8 cellular contexts compared by ENCODE assay signal in the genomic region with DNA sequence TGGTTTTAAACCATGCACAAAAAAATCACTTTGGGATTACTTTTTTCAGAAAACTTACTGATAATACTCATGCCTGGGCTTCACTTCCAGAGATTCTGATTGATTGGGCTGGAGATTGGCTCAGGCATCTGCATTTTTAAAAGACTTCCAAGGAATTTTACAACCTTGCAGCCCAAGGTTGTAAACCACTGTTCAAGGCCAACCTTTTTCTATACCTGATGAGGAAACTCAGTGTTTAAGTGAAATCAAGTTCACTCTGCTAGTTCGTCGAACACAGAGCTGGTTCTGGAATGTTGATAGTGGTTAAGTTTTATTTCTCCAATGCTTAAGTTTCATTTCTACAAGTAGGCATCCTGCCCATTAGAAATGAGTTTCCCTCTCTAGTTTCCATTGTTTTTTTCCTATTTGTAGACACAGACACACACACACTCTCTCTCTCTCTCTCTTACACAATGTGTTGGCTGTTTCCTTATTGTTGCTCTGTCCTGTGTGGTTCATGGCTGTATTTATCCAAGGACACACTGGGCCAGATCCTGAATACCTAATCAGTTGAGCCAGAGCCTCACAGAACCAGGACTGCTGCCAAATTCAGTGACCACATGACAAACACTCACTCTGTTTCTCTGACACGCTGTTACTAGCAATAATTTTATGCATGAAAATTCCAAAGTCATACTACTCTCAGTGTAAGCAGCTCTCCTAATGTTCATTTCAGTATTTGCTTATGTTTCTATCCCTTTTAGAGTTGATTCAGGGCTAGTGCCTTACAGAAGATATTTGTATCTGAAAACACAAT. TPM values are rescaled to one million over a fixed set of nuclear protein-coding genes. Genes with fewer than 3 reads are reported as not detected.
DNase-seq lines count a peak whose midpoint lies in the region; ATAC-seq, FAIRE-seq and TF ChIP-seq lines count a peak whose summit lies in the region.

No MANE protein-coding gene starts in this region.

- H3K9me3 ChIP-seq in pancreas: no peaks in the 10 kb centered on the region

- H3K36me3 Mint-ChIP-seq in CD14-positive monocyte: no peaks in the 10 kb centered on the region

- H3K4me1 ChIP-seq in pancreas: peaks cover 21 to 31% (median 24%) of the 10 kb centered on the region in 3 donors

- no peaks in the 10 kb centered on the region for H3K27me3 ChIP-seq in pancreas

- H3K4me3 ChIP-seq in fibroblast of the aortic adventitia (ENCODE audit: low read depth, low read length): peak overlapping the region; percentile 13
- peak overlapping the region in 1 of 4 donors; percentile 5 for H3K4me3 ChIP-seq in pancreas

- TF ChIP-seq CTCF in CD14-positive monocyte (IDR thresholded peaks at IDR 0.05): no peak
- no peak for TF ChIP-seq CTCF in RWPE1 (conservative IDR thresholded peaks at IDR 0.05; ENCODE audit: low read depth)
- no peak for TF ChIP-seq CTCF in fibroblast of the aortic adventitia (IDR thresholded peaks at IDR 0.05; ENCODE audit: insufficient read depth, low read length)
- no peak for TF ChIP-seq CTCF in pancreas (IDR thresholded peaks at IDR 0.05)

- WGBS in pancreas, 2 donors: 4 to 8% methylated on average over 3 of the region's 3 CpGs

- peaks cover 18% of the 10 kb centered on the region for H3K4me1 Mint-ChIP-seq in CD14-positive monocyte

- H3K27ac ChIP-seq in RWPE1 (peak overlapping the region; percentile 70), pancreas (peak overlapping the region; percentile 40 to 92 (median 77))

- peaks cover 0 to 4% (median 2%) of the 10 kb centered on the region in 3 donors for H3K27me3 Mint-ChIP-seq in CD14-positive monocyte (ENCODE audit: low read depth in 3 of 3)

- ATAC-seq in pancreas (peak; percentile 94 to 98 (median 98)), GM21526 (IDR thresholded peaks at IDR 0.05; ENCODE audit: low FRiP score, unreplicated experiment) (no peak)

- FAIRE-seq in pancreas (lab: Jason Lieb, UNC): peak; percentile 77

- H3K9me3 Mint-ChIP-seq in CD14-positive monocyte: no peaks in the 10 kb centered on the region

- POLR2A ChIA-PET in RWPE1 (lab: Yijun Ruan, JAX; ENCODE audit: low non-redundant PET): no interaction called here

- DNase-seq in CD14-positive monocyte (ENCODE audit: low spot score) (no peak), RWPE1 (ENCODE audit: low spot score) (no peak), fibroblast of the aortic adventitia (ENCODE audit: low read depth) (peak; percentile 98), pancreas (peak in 5 of 6 donors; percentile 82 to 93 (median 92)), NCI-H1417 (lab: John Stamatoyannopoulos, UW) (no peak), activated T-cell treated with anti-CD3 and anti-CD28 coated beads for 4 hours (no peak), NCI-H345 treated with DMSO at 0.1 percent for 48 hours (lab: John Stamatoyannopoulos, UW; ENCODE audit: unreplicated experiment) (no peak)

- intact Hi-C loops in CD14-positive monocyte (cut with micrococcal nuclease) (no loop called here), pancreas (cut with DNase I) (no loop called here)

- peak overlapping the region in 1 of 2 donors; percentile 24 for H3K4me3 Mint-ChIP-seq in CD14-positive monocyte

- H3K27ac Mint-ChIP-seq in CD14-positive monocyte: peak overlapping the region in 4 of 7 donors; percentile 1 to 57 (median 13)

- no peaks in the 10 kb centered on the region for H3K36me3 ChIP-seq in pancreas

- CTCF ChIA-PET in RWPE1 (lab: Yijun Ruan, JAX): no interaction called here

RNA-seq across cellular contexts. Expression of a gene that starts 3.7 kb away (rescaled TPM):
- polyA plus RNA-seq in CD14-positive monocyte (not detected), pancreas (under 1 TPM in 1 of 2 donors, not detected in 1; 0.05 TPM)
- total RNA-seq in fibroblast of the aortic adventitia (ENCODE audit: low replicate concordance) (not detected in 2 replicates), pancreas (not detected)

RNA-seq across cellular contexts. Expression of a gene that starts 18.3 kb away (rescaled TPM):
- polyA plus RNA-seq in CD14-positive monocyte: 10 to 100 TPM; 12.1 to 17.1 TPM
- 13.6 and 172 TPM in 2 replicates for total RNA-seq in fibroblast of the aortic adventitia (ENCODE audit: low replicate concordance)
- total RNA-seq in pancreas: 1 to 10 TPM; 2.4 to 9.3 (median 3.8) TPM
- polyA plus RNA-seq in pancreas: 10 to 100 TPM in 1 of 2 donors, 1 to 10 TPM in 1; 4.0 to 11.4 TPM

RNA-seq across cellular contexts. Expression of a gene that starts 40.3 kb away (rescaled TPM):
- polyA plus RNA-seq in CD14-positive monocyte (1 to 10 TPM; 5.8 to 8.0 TPM), pancreas (1 to 10 TPM; 2.9 to 6.1 TPM)
- total RNA-seq in fibroblast of the aortic adventitia (ENCODE audit: low replicate concordance) (30.7 and 36.0 TPM in 2 replicates), pancreas (1 to 10 TPM; 3.7 to 8.1 (median 4.2) TPM)

RNA-seq across cellular contexts. Expression of a gene that starts 46.3 kb away (rescaled TPM):
- polyA plus RNA-seq in CD14-positive monocyte (10 to 100 TPM; 26.4 to 38.0 TPM), pancreas (1 to 10 TPM; 2.3 to 4.6 TPM)
- total RNA-seq in fibroblast of the aortic adventitia (ENCODE audit: low replicate concordance) (23.1 and 88.3 TPM in 2 replicates), pancreas (10 to 100 TPM in 1 of 6 donors, 1 to 10 TPM in 5; 2.3 to 11.6 (median 3.9) TPM)

Comparison
In these comparisons a context has a peak if more than half of its experiments do, and no peak if none do; other contexts are left out.
1. DNase-seq: peak in fibroblast of the aortic adventitia (single experiment) and pancreas (5 of 6); none in CD14-positive monocyte (single experiment), RWPE1 (single experiment), NCI-H1417 (0 of 3), activated T-cell treated with anti-CD3 and anti-CD28 coated beads for 4 hours (single experiment) and NCI-H345 treated with DMSO at 0.1 percent for 48 hours (single experiment).